Comparison of ENCODE assay signal across 26 cellular contexts in the genomic region with DNA sequence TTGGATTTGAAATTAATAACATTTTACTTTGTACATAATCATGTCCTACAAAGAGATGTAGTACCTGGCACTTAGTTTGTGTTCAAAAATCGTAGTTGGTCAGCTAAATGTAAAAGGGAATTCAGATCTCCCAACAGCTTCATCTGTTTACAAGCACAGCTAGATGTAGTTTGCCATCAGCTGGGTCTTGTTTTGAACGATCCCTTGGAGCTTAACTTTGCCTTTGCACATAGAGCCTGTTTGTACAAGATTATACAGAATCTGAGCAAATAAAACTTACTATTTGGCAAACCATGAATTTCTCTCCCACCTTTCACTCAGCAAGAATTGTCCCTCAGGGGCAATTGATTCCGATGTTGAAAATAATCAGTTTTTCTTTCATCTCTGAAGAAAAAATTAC.
"Had no signal": no experiment of that assay in that cellular context is flagged by ENCODE, and none has a peak within 500 bp of the region (broad histone marks: within the 10 kb centered on the region; RNA-seq: fewer than 3 reads in every experiment).

No MANE protein-coding gene starts in this region.

- H3K27ac ChIP-seq: KMS-11, RWPE1 had no signal

- ATAC-seq: K562, Panc1, PC-3, T-cell had no signal

- H3K4me3 ChIP-seq: K562 had no signal

- H3K4me3 Mint-ChIP-seq: IgD-negative memory B cell, T-cell had no signal

- DNase-seq: Kasumi-1; MM.1S; NCI-H1048; NCI-H1105; NCI-H1417; NCI-H1436 treated with DMSO at 0.1 percent for 48 hours; NCI-H187; NCI-H2029; NCI-H2081 treated with DMSO at 0.1 percent for 48 hours; NCI-H2171; NCI-H226; NCI-H510A; NCI-H524 treated with DMSO at 0.1 percent for 48 hours; NCI-H69; NCI-H774; NK-92 treated with Interleukin-12 subunit alpha and Interleukin-12 subunit beta, amount 100 ng/mL, for 24 hours; PC-3; SHP77; SK-N-SH; SW 1271; T-cell had no signal

- H3K36me3 Mint-ChIP-seq: IgD-negative memory B cell, T-cell had no signal

- H3K9me3 ChIP-seq: SK-N-SH had no signal

- H3K27ac Mint-ChIP-seq: IgD-negative memory B cell, T-cell had no signal

- H3K9me3 Mint-ChIP-seq: IgD-negative memory B cell, T-cell had no signal
